Comparison of ENCODE assay signal across 22 cellular contexts in the genomic region with DNA sequence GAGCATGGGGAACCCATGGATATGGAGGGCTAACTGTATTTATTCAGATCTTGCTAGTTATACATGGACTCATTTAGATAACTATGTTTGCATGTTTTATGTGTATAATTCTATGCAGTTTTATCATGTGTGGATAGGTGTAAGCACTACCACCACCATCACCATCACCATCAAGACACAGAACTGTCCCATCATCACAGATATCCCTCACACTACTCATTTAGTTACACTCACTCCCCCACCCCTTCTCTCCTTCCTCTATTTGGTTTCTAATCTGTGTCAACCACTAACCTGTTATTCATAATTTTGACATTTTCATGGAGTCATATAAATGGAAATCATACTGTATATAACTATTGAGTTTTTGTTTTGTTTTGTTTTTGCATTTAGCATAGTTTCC. TPM values are rescaled to one million over a fixed set of nuclear protein-coding genes. Genes with fewer than 3 reads are reported as not detected.
DNase-seq lines count a peak whose midpoint lies in the region; ATAC-seq and TF ChIP-seq lines count a peak whose summit lies in the region.
"Had no signal": no experiment of that assay in that cellular context is flagged by ENCODE, and none has a peak within 500 bp of the region (broad histone marks: within the 10 kb centered on the region; RNA-seq: fewer than 3 reads in every experiment).

No MANE protein-coding gene starts in this region.

- DNase-seq in activated CD8-positive, alpha-beta T cell treated with anti-CD3 and anti-CD28 coated beads for 36 hours = no peak
- DNase-seq in activated CD8-positive, alpha-beta T cell treated with anti-CD3 and anti-CD28 coated beads, Interleukin-2, amount 10 ng/mL, durations not matched to agents 7 days and 5 days = no peak
- no peak for DNase-seq in CD8-positive, alpha-beta T cell
- DNase-seq in naive B cell (peak; percentile 6), T-cell (no peak), Peyer's patch (no peak), HCEC 1CT (no peak)
- DNase-seq: activated CD4-positive, alpha-beta T cell treated with anti-CD3 and anti-CD28 coated beads, Interleukin-2, amount 50 U/mL, for 48 hours; adrenal gland; brain microvascular endothelial cell; COR-L47; DMS79; kidney glomerular epithelial cell; NCI-H1105; NCI-H1930; NCI-H748 treated with DMSO at 0.1 percent for 48 hours; RPMI8226; stimulated activated CD8-positive, alpha-beta memory T cell treated with anti-CD3 and anti-CD28 coated beads, Interleukin-4, amount 100 ng/mL, for 48 hours had no signal

- ATAC-seq in activated CD8-positive, alpha-beta T cell treated with anti-CD3 and anti-CD28 coated beads for 36 hours = peak; percentile 74
- ATAC-seq in activated CD8-positive, alpha-beta T cell treated with anti-CD3 and anti-CD28 coated beads, Interleukin-2, amount 10 ng/mL, durations not matched to agents 7 days and 5 days = no peak
- ATAC-seq in CD8-positive, alpha-beta T cell = no peak
- peak; percentile 84 for ATAC-seq in activated T-helper 17 cell treated with anti-CD3 and anti-CD28 coated beads, Interleukin-2, amount 50 U/mL, for 72 hours (replicated peaks)
- ATAC-seq in naive B cell (ENCODE audit: low read depth in 2 of 2) (peak; percentile 74 to 83), T-cell (replicated peaks in 1 of 4) (no peak)
- ATAC-seq: A549 had no signal

- intact Hi-C loops in activated CD8-positive, alpha-beta T cell treated with anti-CD3 and anti-CD28 coated beads for 36 hours (cut with micrococcal nuclease) = no loop called here
- intact Hi-C loops in CD8-positive, alpha-beta T cell (cut with DNase I, micrococcal nuclease) = no loop called here

- no peak overlapping the region for H3K27ac ChIP-seq in CD8-positive, alpha-beta T cell (ENCODE audit: low read depth, low read length)
- no peak overlapping the region for H3K27ac ChIP-seq in Peyer's patch
- H3K27ac ChIP-seq: A549, adrenal gland, brain microvascular endothelial cell, prostate gland, SK-N-MC had no signal

- peak overlapping the region; percentile 70 for H3K27ac Mint-ChIP-seq in activated CD8-positive, alpha-beta T cell treated with anti-CD3 and anti-CD28 coated beads for 36 hours
- no peak overlapping the region for H3K27ac Mint-ChIP-seq in activated CD8-positive, alpha-beta T cell treated with anti-CD3 and anti-CD28 coated beads, Interleukin-2, amount 10 ng/mL, durations not matched to agents 7 days and 5 days
- H3K27ac Mint-ChIP-seq in CD8-positive, alpha-beta T cell = peak overlapping the region; percentile 33
- H3K27ac Mint-ChIP-seq in activated T-helper 17 cell treated with anti-CD3 and anti-CD28 coated beads, Interleukin-2, amount 50 U/mL, for 72 hours = peak overlapping the region; percentile 22
- H3K27ac Mint-ChIP-seq in naive B cell (peak overlapping the region in 3 of 6 donors; percentile 0 to 83 (median 2)), T-cell (peak overlapping the region in 1 of 2 donors; percentile 55)

- POLR2A ChIA-PET in activated CD8-positive, alpha-beta T cell treated with anti-CD3 and anti-CD28 coated beads for 36 hours (lab: Charles Lee) = no interaction called here
- POLR2A ChIA-PET in activated CD8-positive, alpha-beta T cell treated with anti-CD3 and anti-CD28 coated beads, Interleukin-2, amount 10 ng/mL, durations not matched to agents 7 days and 5 days (lab: Charles Lee) = no interaction called here
- POLR2A ChIA-PET in CD8-positive, alpha-beta T cell (lab: Charles Lee) = no interaction called here
- POLR2A ChIA-PET in T-cell (lab: Charles Lee) = no interaction called here

- TF ChIP-seq POLR2A in Peyer's patch (IDR thresholded peaks at IDR 0.05) = no peak

- H3K4me1 ChIP-seq in CD8-positive, alpha-beta T cell (ENCODE audit: insufficient read depth, low read length) = peaks cover 22% of the 10 kb centered on the region
- no peaks in the 10 kb centered on the region for H3K4me1 ChIP-seq in Peyer's patch
- H3K4me1 ChIP-seq: A549, adrenal gland, prostate gland had no signal

- H3K36me3 Mint-ChIP-seq in activated CD8-positive, alpha-beta T cell treated with anti-CD3 and anti-CD28 coated beads for 36 hours (ENCODE audit: low read depth) = peaks cover 13% of the 10 kb centered on the region
- H3K36me3 Mint-ChIP-seq in activated CD8-positive, alpha-beta T cell treated with anti-CD3 and anti-CD28 coated beads, Interleukin-2, amount 10 ng/mL, durations not matched to agents 7 days and 5 days (ENCODE audit: low read depth) = peaks cover 15% of the 10 kb centered on the region
- peaks cover 26% of the 10 kb centered on the region for H3K36me3 Mint-ChIP-seq in CD8-positive, alpha-beta T cell
- H3K36me3 Mint-ChIP-seq in activated T-helper 17 cell treated with anti-CD3 and anti-CD28 coated beads, Interleukin-2, amount 50 U/mL, for 72 hours (ENCODE audit: low read depth) = peaks cover 36% of the 10 kb centered on the region
- H3K36me3 Mint-ChIP-seq in naive B cell = peaks cover 0 to 8% of the 10 kb centered on the region in 2 donors
- peaks cover 16% of the 10 kb centered on the region for H3K36me3 Mint-ChIP-seq in T-cell

- H3K36me3 ChIP-seq in CD8-positive, alpha-beta T cell (ENCODE audit: insufficient read depth, low read length) = no peaks in the 10 kb centered on the region
- H3K36me3 ChIP-seq in Peyer's patch = no peaks in the 10 kb centered on the region
- H3K36me3 ChIP-seq: adrenal gland, brain microvascular endothelial cell, prostate gland had no signal

- TF ChIP-seq CTCF in activated CD8-positive, alpha-beta T cell treated with anti-CD3 and anti-CD28 coated beads for 36 hours (IDR thresholded peaks at IDR 0.05) = no peak
- TF ChIP-seq CTCF in CD8-positive, alpha-beta T cell (IDR thresholded peaks at IDR 0.05) = no peak
- TF ChIP-seq CTCF in Peyer's patch (IDR thresholded peaks at IDR 0.05) = no peak

- H3K27me3 Mint-ChIP-seq in activated CD8-positive, alpha-beta T cell treated with anti-CD3 and anti-CD28 coated beads for 36 hours = no peaks in the 10 kb centered on the region
- no peaks in the 10 kb centered on the region for H3K27me3 Mint-ChIP-seq in activated CD8-positive, alpha-beta T cell treated with anti-CD3 and anti-CD28 coated beads, Interleukin-2, amount 10 ng/mL, durations not matched to agents 7 days and 5 days (ENCODE audit: low read depth)
- H3K27me3 Mint-ChIP-seq in CD8-positive, alpha-beta T cell (ENCODE audit: low read depth) = no peaks in the 10 kb centered on the region
- H3K27me3 Mint-ChIP-seq in activated T-helper 17 cell treated with anti-CD3 and anti-CD28 coated beads, Interleukin-2, amount 50 U/mL, for 72 hours = no peaks in the 10 kb centered on the region
- H3K27me3 Mint-ChIP-seq in naive B cell (no peaks in the 10 kb centered on the region), T-cell (no peaks in the 10 kb centered on the region)

- H3K27me3 ChIP-seq in CD8-positive, alpha-beta T cell (ENCODE audit: insufficient read depth, low read length) = no peaks in the 10 kb centered on the region
- H3K27me3 ChIP-seq in Peyer's patch = no peaks in the 10 kb centered on the region
- H3K27me3 ChIP-seq: adrenal gland, brain microvascular endothelial cell had no signal

- H3K4me3 Mint-ChIP-seq in activated CD8-positive, alpha-beta T cell treated with anti-CD3 and anti-CD28 coated beads for 36 hours = no peak overlapping the region
- no peak overlapping the region for H3K4me3 Mint-ChIP-seq in activated CD8-positive, alpha-beta T cell treated with anti-CD3 and anti-CD28 coated beads, Interleukin-2, amount 10 ng/mL, durations not matched to agents 7 days and 5 days
- no peak overlapping the region for H3K4me3 Mint-ChIP-seq in CD8-positive, alpha-beta T cell
- peak overlapping the region; percentile 40 for H3K4me3 Mint-ChIP-seq in activated T-helper 17 cell treated with anti-CD3 and anti-CD28 coated beads, Interleukin-2, amount 50 U/mL, for 72 hours
- peak overlapping the region in 3 of 8 donors; percentile 2 to 16 (median 3) for H3K4me3 Mint-ChIP-seq in naive B cell
- H3K4me3 Mint-ChIP-seq in T-cell = no peak overlapping the region

- H3K9me3 ChIP-seq in CD8-positive, alpha-beta T cell (ENCODE audit: low read length) = no peaks in the 10 kb centered on the region
- H3K9me3 ChIP-seq in Peyer's patch = no peaks in the 10 kb centered on the region
- H3K9me3 ChIP-seq: A549, adrenal gland, prostate gland had no signal

- H3K4me1 Mint-ChIP-seq in activated CD8-positive, alpha-beta T cell treated with anti-CD3 and anti-CD28 coated beads for 36 hours (ENCODE audit: low read depth) = peaks cover 49% of the 10 kb centered on the region
- H3K4me1 Mint-ChIP-seq in activated CD8-positive, alpha-beta T cell treated with anti-CD3 and anti-CD28 coated beads, Interleukin-2, amount 10 ng/mL, durations not matched to agents 7 days and 5 days (ENCODE audit: low read depth) = peaks cover 27% of the 10 kb centered on the region
- H3K4me1 Mint-ChIP-seq in CD8-positive, alpha-beta T cell (ENCODE audit: low read depth) = peaks cover 68% of the 10 kb centered on the region
- H3K4me1 Mint-ChIP-seq in activated T-helper 17 cell treated with anti-CD3 and anti-CD28 coated beads, Interleukin-2, amount 50 U/mL, for 72 hours = peaks cover 30% of the 10 kb centered on the region
- H3K4me1 Mint-ChIP-seq in naive B cell (peaks cover 28 to 36% (median 34%) of the 10 kb centered on the region in 3 donors), T-cell (peaks cover 33 to 66% (median 65%) of the 10 kb centered on the region in 3 donors)

- H3K4me3 ChIP-seq in CD8-positive, alpha-beta T cell (ENCODE audit: low read depth, low read length) = no peak overlapping the region
- no peak overlapping the region for H3K4me3 ChIP-seq in Peyer's patch
- H3K4me3 ChIP-seq: A549, adrenal gland, prostate gland, SK-N-MC had no signal

- no peaks in the 10 kb centered on the region for H3K9me3 Mint-ChIP-seq in activated CD8-positive, alpha-beta T cell treated with anti-CD3 and anti-CD28 coated beads for 36 hours
- no peaks in the 10 kb centered on the region for H3K9me3 Mint-ChIP-seq in activated CD8-positive, alpha-beta T cell treated with anti-CD3 and anti-CD28 coated beads, Interleukin-2, amount 10 ng/mL, durations not matched to agents 7 days and 5 days (ENCODE audit: insufficient read depth)
- H3K9me3 Mint-ChIP-seq in CD8-positive, alpha-beta T cell = no peaks in the 10 kb centered on the region
- H3K9me3 Mint-ChIP-seq in activated T-helper 17 cell treated with anti-CD3 and anti-CD28 coated beads, Interleukin-2, amount 50 U/mL, for 72 hours = no peaks in the 10 kb centered on the region
- H3K9me3 Mint-ChIP-seq in naive B cell (peaks cover 0 to 1% (median 0%) of the 10 kb centered on the region in 7 donors), T-cell (no peaks in the 10 kb centered on the region)

- CTCF ChIA-PET in activated CD8-positive, alpha-beta T cell treated with anti-CD3 and anti-CD28 coated beads for 36 hours (lab: Charles Lee) = no interaction called here
- CTCF ChIA-PET in activated CD8-positive, alpha-beta T cell treated with anti-CD3 and anti-CD28 coated beads, Interleukin-2, amount 10 ng/mL, durations not matched to agents 7 days and 5 days (lab: Charles Lee) = no interaction called here
- CTCF ChIA-PET in CD8-positive, alpha-beta T cell (lab: Charles Lee) = interaction anchor here (0.6 kb wide), 1 partner anchor 410 kb away, joined by 3 read pairs; no protein-coding TSS in a partner anchor
- CTCF ChIA-PET in T-cell (lab: Charles Lee) = no interaction called here

RNA-seq across cellular contexts. Expression of gene STAG2, which starts 43.7 kb away (rescaled TPM):
- total RNA-seq in activated CD8-positive, alpha-beta T cell treated with anti-CD3 and anti-CD28 coated beads for 36 hours = 10 to 100 TPM; 93.9 to 98.4 TPM
- 10 to 100 TPM; 87.3 to 94.9 TPM for total RNA-seq in activated CD8-positive, alpha-beta T cell treated with anti-CD3 and anti-CD28 coated beads, Interleukin-2, amount 10 ng/mL, durations not matched to agents 7 days and 5 days
- 100 to 1,000 TPM; 104 to 105 TPM for total RNA-seq in CD8-positive, alpha-beta T cell
- total RNA-seq in activated T-helper 17 cell treated with anti-CD3 and anti-CD28 coated beads, Interleukin-2, amount 50 U/mL, for 72 hours = 10 to 100 TPM; 66.7 to 83.0 TPM
- polyA plus RNA-seq in naive B cell (ENCODE audit: low read depth in 6 of 6) = 10 to 100 TPM; 53.6 to 73.5 (median 61.9) TPM
- total RNA-seq in T-cell (10 to 100 TPM; 80.7 to 98.7 (median 95.2) TPM), Peyer's patch (10 to 100 TPM; 39.6 to 83.3 (median 54.0) TPM)

Comparison
In these comparisons a context has a peak if more than half of its experiments do, and no peak if none do; other contexts are left out.
1. ATAC-seq: peak in activated CD8-positive, alpha-beta T cell treated with anti-CD3 and anti-CD28 coated beads for 36 hours (single experiment), activated T-helper 17 cell treated with anti-CD3 and anti-CD28 coated beads, Interleukin-2, amount 50 U/mL, for 72 hours (single experiment) and naive B cell (2 of 2); none in activated CD8-positive, alpha-beta T cell treated with anti-CD3 and anti-CD28 coated beads, Interleukin-2, amount 10 ng/mL, durations not matched to agents 7 days and 5 days (single experiment), CD8-positive, alpha-beta T cell (single experiment) and T-cell (0 of 4).